Comparison of ENCODE assay signal across 8 cellular contexts in genomic region chr1:167205306-167206050, GRCh38. TPM values are rescaled to one million over a fixed set of nuclear protein-coding genes. Genes with fewer than 3 reads are reported as not detected.
DNase-seq lines count a peak whose midpoint lies in the region; ATAC-seq and TF ChIP-seq lines count a peak whose summit lies in the region.
"Not testable (repeated sequence)": the region's sequence is repeated elsewhere in the genome, so short reads cannot be mapped to it uniquely, and the experiment has no call there.

No MANE protein-coding gene starts in this region.

- not testable (repeated sequence) for H3K36me3 Mint-ChIP-seq in MCF 10A (ENCODE audit: insufficient read depth, unreplicated experiment); neural crest cell (ENCODE audit: low read depth)

- WGBS in IMR-90 (ENCODE audit: extremely low coverage in 2 of 2, insufficient read length in 1 of 2), 2 experiments, result no CpG with 5 or more reads among the region's 6 CpGs

- H3K4me3 ChIP-seq in IMR-90 (ENCODE audit: insufficient read depth, low read depth, low read length); fibroblast of villous mesenchyme (ENCODE audit: low read depth, low read length): not testable (repeated sequence)

- H3K4me3 Mint-ChIP-seq in MCF 10A (ENCODE audit: unreplicated experiment); neural crest cell: not testable (repeated sequence)

- not testable (repeated sequence) for H3K27ac ChIP-seq in IMR-90 (ENCODE audit: insufficient read depth, low read length)

- DNase-seq in A172 (ENCODE audit: low spot score) (peak; percentile 36), RPMI7951 (ENCODE audit: low read depth) (peak; percentile 15), amniotic epithelial cell (ENCODE audit: low read depth) (peak; percentile 20), MCF 10A (ENCODE audit: unreplicated experiment) (peak; percentile 38), dedifferentiated amniotic fluid mesenchymal stem cell (ENCODE audit: extremely low spot score) (peak; percentile 31), fibroblast of villous mesenchyme (ENCODE audit: low read depth) (peak; percentile 3)
- not testable (repeated sequence) for DNase-seq in IMR-90; neural crest cell (ENCODE audit: low read depth, low spot score)

- H3K36me3 ChIP-seq in IMR-90 (ENCODE audit: control insufficient read depth, insufficient read depth, low read length), result not testable (repeated sequence)

- H3K14ac ChIP-seq in IMR-90 (replicated peaks; ENCODE audit: low read depth, low read length), result not testable (repeated sequence)

- H3K27ac Mint-ChIP-seq in MCF 10A (ENCODE audit: low read depth, unreplicated experiment) (peak overlapping the region; percentile 63), neural crest cell (ENCODE audit: unreplicated experiment) (peak overlapping the region; percentile 58)

- intact Hi-C loops in IMR-90 (cut with micrococcal nuclease); MCF 10A (cut with micrococcal nuclease): not testable (repeated sequence)

- POLR2A ChIA-PET in IMR-90 (lab: Charles Lee; ENCODE audit: unreplicated experiment), result not testable (repeated sequence)
- POLR2A ChIA-PET in MCF 10A (lab: Yijun Ruan, JAX), result interaction anchor here (1.2 to 2.8 kb wide), 2 partner anchors 11 to 14 kb away, joined by 3 to 15 read pairs; partner anchors contain the start of gene POU2F1

- H3K9ac ChIP-seq in IMR-90 (ENCODE audit: low read depth, low read length), result not testable (repeated sequence)

- not testable (repeated sequence) for H2BK120ac ChIP-seq in IMR-90 (ENCODE audit: low read depth, low read length)

- not testable (repeated sequence) for TF ChIP-seq CTCF in IMR-90 (conservative IDR thresholded peaks at IDR 0.05; ENCODE audit: low read depth, low read length); MCF 10A (IDR thresholded peaks at IDR 0.05; ENCODE audit: unreplicated experiment); fibroblast of villous mesenchyme (IDR thresholded peaks at IDR 0.05; ENCODE audit: insufficient read depth, low read depth, low read length); neural crest cell (conservative IDR thresholded peaks at IDR 0.05)

- not testable (repeated sequence) for H2AK5ac ChIP-seq in IMR-90 (ENCODE audit: low read depth, low read length)

- H3K9me1 ChIP-seq in IMR-90 (ENCODE audit: insufficient read depth, low read length), result not testable (repeated sequence)

- H3K27me3 ChIP-seq in IMR-90 (ENCODE audit: control insufficient read depth, insufficient read depth, low read length), result peaks cover 10% of the 10 kb centered on the region

- not testable (repeated sequence) for H4K5ac ChIP-seq in IMR-90 (ENCODE audit: low read depth, low read length)

- CTCF ChIA-PET in IMR-90 (lab: Yijun Ruan, JAX) (interaction anchor here (0.7 to 1.2 kb wide), 2 partner anchors 14 to 53 kb away, joined by 3 read pairs; no protein-coding TSS in a partner anchor), MCF 10A (lab: Yijun Ruan, JAX) (interaction anchor here (0.6 to 2.2 kb wide), 4 partner anchors 13 to 146 kb away, joined by 3 to 6 read pairs (median 4); no protein-coding TSS in a partner anchor)

- not testable (repeated sequence) for H3K23ac ChIP-seq in IMR-90 (ENCODE audit: low read depth, low read length)

- H3K9me3 ChIP-seq in IMR-90 (ENCODE audit: control insufficient read depth, insufficient read depth, low read length), result not testable (repeated sequence)

- H3K9me3 Mint-ChIP-seq in MCF 10A (ENCODE audit: unreplicated experiment) (peaks cover 13% of the 10 kb centered on the region), neural crest cell (peaks cover 13% of the 10 kb centered on the region)

- H2AFZ ChIP-seq in IMR-90 (replicated peaks; ENCODE audit: low read length, poor library complexity), result not testable (repeated sequence)

- not testable (repeated sequence) for H3K27me3 Mint-ChIP-seq in MCF 10A (ENCODE audit: insufficient read depth, unreplicated experiment)
- H3K27me3 Mint-ChIP-seq in neural crest cell (ENCODE audit: low read depth), result peaks cover 10% of the 10 kb centered on the region

- in situ Hi-C loops in IMR-90 (cut with MboI; ENCODE audit: low sequenced_read_pairs), result not testable (repeated sequence)

- H4K20me1 ChIP-seq in IMR-90 (ENCODE audit: insufficient read depth, low read length), result not testable (repeated sequence)

- peak; percentile 49 for ATAC-seq in IMR-90 (ENCODE audit: low read depth)

- H3K56ac ChIP-seq in IMR-90 (ENCODE audit: extremely low read depth, insufficient read depth, low read length), result not testable (repeated sequence)

- not testable (repeated sequence) for H3K4me2 ChIP-seq in IMR-90 (ENCODE audit: low read depth, low read length)

- H3K4me1 ChIP-seq in IMR-90 (ENCODE audit: control insufficient read depth, insufficient read depth, low read length), result not testable (repeated sequence)

- H2BK20ac ChIP-seq in IMR-90 (ENCODE audit: low read depth, low read length), result not testable (repeated sequence)

- not testable (repeated sequence) for H4K8ac ChIP-seq in IMR-90 (ENCODE audit: low read depth in 2 of 2, low read length in 2 of 2)

- H2BK5ac ChIP-seq in IMR-90 (ENCODE audit: low read depth, low read length, poor library complexity, severe bottlenecking), result peak overlapping the region; percentile 70

- not testable (repeated sequence) for TF ChIP-seq POLR2A in IMR-90 (IDR thresholded peaks at IDR 0.05; ENCODE audit: low read depth, low read length)

- not testable (repeated sequence) for H3K4me1 Mint-ChIP-seq in MCF 10A (ENCODE audit: insufficient read depth, unreplicated experiment); neural crest cell

- dilution Hi-C loops in IMR-90 (cut with HindIII; ENCODE audit: low sequenced_read_pairs, unreplicated experiment), result not testable (repeated sequence)

- not testable (repeated sequence) for H2BK15ac ChIP-seq in IMR-90 (ENCODE audit: low read depth, low read length)

- not testable (repeated sequence) for BruUV-seq in IMR-90 (replicated peaks; lab: Mats Ljungman, UMichigan); MCF 10A (replicated peaks; lab: Mats Ljungman, UMichigan)

- H2AK9ac ChIP-seq in IMR-90 (replicated peaks; ENCODE audit: low read depth, low read length, poor library complexity), result not testable (repeated sequence)

- not testable (repeated sequence) for H4K91ac ChIP-seq in IMR-90 (ENCODE audit: insufficient read depth, low read depth, low read length)

- H3K4ac ChIP-seq in IMR-90 (ENCODE audit: low read depth, low read length), result not testable (repeated sequence)

- not testable (repeated sequence) for H3K79me1 ChIP-seq in IMR-90 (ENCODE audit: low read depth in 1 of 2, low read length in 2 of 2)

- not testable (repeated sequence) for H3K18ac ChIP-seq in IMR-90 (ENCODE audit: low read depth, low read length)

- TF ChIP-seq RAD21 in IMR-90 (IDR thresholded peaks at IDR 0.05; ENCODE audit: low read length), result not testable (repeated sequence)

RNA-seq across cellular contexts. Expression of gene POU2F1, which starts 15.2 kb away (rescaled TPM):
- total RNA-seq in A172 (2014; rRNA removed; shearing (Covaris generic)), result 5.1 and 6.0 TPM in 2 replicates
- total RNA-seq in IMR-90 (2012; rRNA removed) (3.4 and 4.4 TPM in 2 replicates), MCF 10A (2022) (11.6 and 16.7 TPM in 2 replicates), fibroblast of villous mesenchyme (5.8 and 6.9 TPM in 2 replicates), neural crest cell (40.1 and 52.6 TPM in 2 replicates)
- polyA plus RNA-seq in IMR-90 (2012; rRNA removed), result 1.0 and 1.2 TPM in 2 replicates
- 0.32 and 0.75 TPM in 2 replicates for polyA plus RNA-seq in IMR-90 (2012; cell fraction: cytosol; rRNA removed)
- polyA plus RNA-seq in IMR-90 (2012; cell fraction: nucleus; rRNA removed; ENCODE audit: low replicate concordance), result 3.5 and 6.8 TPM in 2 replicates
- total RNA-seq in RPMI7951 (2014; rRNA removed; shearing (Covaris generic)), result 6.1 and 8.4 TPM in 2 replicates
